Comparison of ENCODE assay signal across 9 cellular contexts in the genomic region with DNA sequence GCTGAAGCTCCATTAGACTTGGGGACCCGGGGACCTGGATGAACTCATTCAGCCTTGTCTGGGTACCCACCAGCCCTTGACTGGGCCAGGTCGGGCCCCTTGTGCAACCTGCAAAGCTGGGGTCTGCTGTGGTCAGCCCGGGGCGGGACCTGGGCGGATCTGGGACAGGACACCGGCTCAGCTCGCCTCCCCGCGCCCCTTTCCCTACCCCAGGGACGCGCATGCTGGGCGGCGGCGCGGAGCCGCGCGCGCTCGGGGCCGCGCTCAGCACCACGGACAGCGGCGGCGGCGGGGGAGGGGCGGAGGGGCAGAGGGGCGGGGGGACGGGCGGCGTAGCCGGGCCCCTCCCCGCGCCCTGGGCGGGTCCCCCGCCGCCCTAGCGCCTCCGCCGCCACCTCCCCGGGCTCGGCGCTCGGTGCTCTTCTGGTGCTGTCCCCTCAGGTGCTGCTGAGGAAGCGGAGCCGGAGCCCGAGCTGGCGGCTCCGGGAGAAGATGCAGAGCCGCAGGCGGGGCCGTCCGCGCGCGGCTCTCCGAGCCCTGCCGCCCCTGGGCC. TPM values are rescaled to one million over a fixed set of nuclear protein-coding genes. Genes with fewer than 3 reads are reported as not detected.
DNase-seq lines count a peak whose midpoint lies in the region; ATAC-seq, FAIRE-seq and TF ChIP-seq lines count a peak whose summit lies in the region.
"Had no signal": no experiment of that assay in that cellular context is flagged by ENCODE, and none has a peak within 500 bp of the region (broad histone marks: within the 10 kb centered on the region; RNA-seq: fewer than 3 reads in every experiment).

No MANE protein-coding gene starts in this region.

- peak; percentile 26 for FAIRE-seq in HTR-8/SVneo (lab: Jason Lieb, UNC)

- POLR2A ChIA-PET in AG04449 (lab: Yijun Ruan, JAX): no interaction called here

- no peak overlapping the region for H3K27ac Mint-ChIP-seq in T-helper 17 cell

- peak overlapping the region; percentile 59 for H3K4me3 ChIP-seq in AG04449 (ENCODE audit: low read depth, low read length)

- ATAC-seq in left colon (peak; percentile 80), T-helper 17 cell (no peak)

- H3K27me3 Mint-ChIP-seq in T-helper 17 cell: no peaks in the 10 kb centered on the region

- intact Hi-C loops in left colon (cut with DNase I, micrococcal nuclease): loop anchor here in 1 of 2 donors (10.0 kb wide), 1 partner anchor 88 kb away; the partner anchor contains the start of gene CTCF

- no peak for TF ChIP-seq CTCF in AG04449 (IDR thresholded peaks at IDR 0.05; ENCODE audit: insufficient read depth, low read length, missing control alignments)

- H3K9me3 ChIP-seq in T-helper 17 cell (ENCODE audit: control insufficient read depth, low read length, poor library complexity, severe bottlenecking): no peaks in the 10 kb centered on the region

- DNase-seq in AG04449 (ENCODE audit: low read depth, low spot score) (no peak), HTR-8/SVneo (ENCODE audit: insufficient read length, low spot score) (peak; percentile 73), T47D (ENCODE audit: low read depth in 1 of 2, low spot score in 1 of 2) (peak; percentile 81 to 92), left colon (no peak), DMS114 treated with DMSO at 0.1 percent for 48 hours (lab: John Stamatoyannopoulos, UW; ENCODE audit: unreplicated experiment) (no peak), SIG-M5 treated with dmso at 0.1 percent for 504 hours (lab: John Stamatoyannopoulos, UW; ENCODE audit: unreplicated experiment) (no peak), T-helper 17 cell (no peak), T-helper 1 cell (no peak)
- DNase-seq: activated CD4-positive, alpha-beta T cell treated with anti-CD3 and anti-CD28 coated beads for 1 hour had no signal

- H3K36me3 Mint-ChIP-seq in T-helper 17 cell (ENCODE audit: low read depth): peaks cover 13% of the 10 kb centered on the region

- H3K4me3 Mint-ChIP-seq in T-helper 17 cell: no peak overlapping the region

- H3K4me1 Mint-ChIP-seq in T-helper 17 cell: peaks cover 16% of the 10 kb centered on the region

- CTCF ChIA-PET in AG04449 (lab: Yijun Ruan, JAX): interaction anchor here (0.6 to 2.2 kb wide), 3 partner anchors 10 to 106 kb away, joined by 3 to 7 read pairs (median 3); no protein-coding TSS in a partner anchor

- in situ Hi-C loops in T47D (cut with HindIII; ENCODE audit: low pct_unique_long_range_greater_than_20kb, low sequenced_read_pairs): no loop called here

RNA-seq across cellular contexts. Expression of gene ACD, which starts 7.4 kb away (rescaled TPM):
- total RNA-seq in left colon (1 to 10 TPM; 8.8 to 9.7 TPM), T-helper 17 cell (10 to 100 TPM; 29.5 to 38.7 TPM)

RNA-seq across cellular contexts. Expression of gene CARMIL2, which starts 7.7 kb away (rescaled TPM):
- total RNA-seq in left colon (1 to 10 TPM; 2.1 to 3.7 TPM), T-helper 17 cell (100 to 1,000 TPM; 144 to 145 TPM)

RNA-seq across cellular contexts. Expression of gene PARD6A, which starts 8.1 kb away (rescaled TPM):
- total RNA-seq in left colon: 1 to 10 TPM; 4.1 to 4.4 TPM
- total RNA-seq in T-helper 17 cell: 1 to 10 TPM; 6.3 to 7.9 TPM

RNA-seq across cellular contexts. Expression of gene ENKD1, which starts 13.9 kb away (rescaled TPM):
- total RNA-seq in left colon: 1 to 10 TPM; 7.4 to 9.0 TPM
- total RNA-seq in T-helper 17 cell: 1 to 10 TPM; 6.1 to 6.8 TPM

RNA-seq across cellular contexts. Expression of gene C16orf86, which starts 14.0 kb away (rescaled TPM):
- total RNA-seq in left colon (1 to 10 TPM in 1 of 2 donors, under 1 TPM in 1; 0.92 to 1.5 TPM), T-helper 17 cell (1 to 10 TPM; 2.9 to 5.1 TPM)

Comparison
In these comparisons a context has a peak if more than half of its experiments do, and no peak if none do; other contexts are left out.
1. DNase-seq: peak in HTR-8/SVneo (single experiment) and T47D (2 of 2); none in AG04449 (single experiment), left colon (0 of 2), DMS114 treated with DMSO at 0.1 percent for 48 hours (single experiment), SIG-M5 treated with dmso at 0.1 percent for 504 hours (single experiment), T-helper 17 cell (0 of 3) and T-helper 1 cell (0 of 5).
2. RNA of gene CARMIL2, which starts 7.7 kb away (total RNA-seq): 144 to 145 TPM in T-helper 17 cell; 2.1 to 3.7 TPM in left colon; every median in the first group is over 10 times any median in the second.